7 cellular contexts compared by ENCODE assay signal in the genomic region with DNA sequence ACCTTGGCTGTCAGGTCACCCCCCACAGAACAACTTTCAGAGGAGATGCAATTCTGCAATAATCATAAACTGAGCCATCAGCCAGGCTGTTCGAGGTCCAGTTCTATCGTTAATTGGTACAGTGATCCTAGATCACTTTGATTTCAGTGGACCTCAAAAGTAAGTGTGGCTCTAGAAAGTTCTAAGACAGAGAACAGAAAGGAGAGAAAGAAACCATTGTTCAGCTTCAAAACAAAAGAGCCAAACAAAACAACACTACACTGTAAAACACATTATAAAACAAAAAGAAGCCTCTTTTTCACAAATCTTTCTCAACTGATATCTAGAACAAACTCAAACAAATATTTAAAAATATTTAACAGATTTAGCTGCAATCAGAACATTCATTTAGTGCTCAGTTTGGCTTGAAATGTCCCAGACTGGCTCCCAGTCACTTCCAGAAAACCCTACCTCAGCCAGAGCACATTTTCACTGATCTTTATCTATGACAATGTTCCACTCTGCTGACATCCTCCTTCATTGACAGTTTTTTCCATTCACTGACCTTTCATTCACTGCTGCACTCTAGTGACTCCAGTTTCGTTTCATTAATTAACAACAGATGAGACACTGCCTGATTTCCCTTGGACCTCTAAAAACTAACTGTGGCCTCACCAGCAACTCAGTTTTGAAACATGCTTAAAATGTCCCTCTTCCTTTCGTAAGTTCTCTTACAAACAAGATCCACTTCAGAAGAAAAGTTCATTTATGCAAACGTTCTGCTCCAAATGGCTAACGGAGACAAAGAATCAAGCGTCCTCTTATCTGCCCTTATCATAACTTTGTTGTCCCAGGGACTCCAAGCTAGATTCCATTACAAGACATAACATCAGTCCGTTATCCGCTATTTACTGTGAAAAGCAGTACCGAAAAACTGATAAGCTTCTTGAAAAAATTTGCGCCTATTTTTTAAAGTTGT. TPM values are rescaled to one million over a fixed set of nuclear protein-coding genes. Genes with fewer than 3 reads are reported as not detected.
DNase-seq lines count a peak whose midpoint lies in the region; ATAC-seq, FAIRE-seq and TF ChIP-seq lines count a peak whose summit lies in the region.

No MANE protein-coding gene starts in this region.

- TF ChIP-seq RAD21 in H1 (IDR thresholded peaks at IDR 0.05 in 1 of 2, conservative IDR thresholded peaks at IDR 0.05 in 1 of 2; ENCODE audit: low read depth in 2 of 2, low read length in 2 of 2): no peak

- H3K4ac ChIP-seq in H1 (replicated peaks; ENCODE audit: insufficient read length, low read depth, low read length): no peak overlapping the region

- no peak overlapping the region for H2BK15ac ChIP-seq in H1 (ENCODE audit: low read length)

- peaks cover 5% of the 10 kb centered on the region; the same call in 1 of the 2 replicates for H3K79me1 ChIP-seq in H1 (ENCODE audit: low read depth, low read length)

- no peak for TF ChIP-seq EP300 in H1 (IDR thresholded peaks at IDR 0.05; ENCODE audit: borderline replicate concordance in 1 of 2, low read depth in 2 of 2, low read length in 2 of 2)

- no peak overlapping the region for H3K56ac ChIP-seq in H1 (replicated peaks; ENCODE audit: insufficient read length, low read depth, low read length)

- H3K79me2 ChIP-seq in H1 (ENCODE audit: control insufficient read depth in 1 of 2, insufficient read depth in 2 of 2, low read length in 2 of 2): peaks cover 0 to 92% of the 10 kb centered on the region in 2 experiments; a peak in 3 of 4 replicates

- no peak overlapping the region for H4K5ac ChIP-seq in H1 (ENCODE audit: insufficient read length, low read depth, low read length)

- no peak for TF ChIP-seq POLR2A in H1 (IDR thresholded peaks at IDR 0.05; ENCODE audit: control extremely low read depth in 1 of 2, low read depth in 2 of 2, low read length in 2 of 2)

- H3K27ac ChIP-seq in H1 (ENCODE audit: low read depth, low read length): no peak overlapping the region
- peak overlapping the region; percentile 78 for H3K27ac ChIP-seq in muscle layer of duodenum (ENCODE audit: low read length)

- H3K4me3 ChIP-seq in H1 (ENCODE audit: extremely low read depth in 1 of 4, insufficient read depth in 2 of 4, low read depth in 3 of 4, low read length in 4 of 4) (no peak overlapping the region), muscle layer of duodenum (ENCODE audit: low read depth in 1 of 2, low read length in 2 of 2) (peak overlapping the region in 1 of 2 donors; percentile 7)

- H2BK5ac ChIP-seq in H1 (ENCODE audit: low read depth, low read length): no peak overlapping the region

- H2AFZ ChIP-seq in H1 (ENCODE audit: low read length): no peak overlapping the region

- H3K18ac ChIP-seq in H1 (ENCODE audit: extremely low read depth, low read length): no peak overlapping the region

- peak; percentile 84 for ATAC-seq in GM18498 (IDR thresholded peaks at IDR 0.05; ENCODE audit: unreplicated experiment)
- ATAC-seq in GM21619 (IDR thresholded peaks at IDR 0.05; ENCODE audit: unreplicated experiment): peak; percentile 84

- H3K23me2 ChIP-seq in H1 (ENCODE audit: low read depth, low read length): no peaks in the 10 kb centered on the region

- H3K9me3 ChIP-seq in H1 (ENCODE audit: insufficient read depth in 2 of 2, low read depth in 1 of 2, low read length in 1 of 2): no peaks in the 10 kb centered on the region
- H3K9me3 ChIP-seq in muscle layer of duodenum (ENCODE audit: control insufficient read depth in 1 of 2, low read length in 2 of 2): no peaks in the 10 kb centered on the region

- POLR2A ChIA-PET in H1 (lab: Charles Lee; ENCODE audit: partially characterized antibody): interaction anchor here (0.6 to 1.3 kb wide), 2 partner anchors 53 to 111 kb away, joined by 3 read pairs; no protein-coding TSS in a partner anchor

- no peak overlapping the region for H4K91ac ChIP-seq in H1 (replicated peaks; ENCODE audit: insufficient read length, low read length)

- no peak overlapping the region for H2AK5ac ChIP-seq in H1 (ENCODE audit: low read depth, low read length)

- CTCF ChIA-PET in H1 (lab: Charles Lee; ENCODE audit: partially characterized antibody): interaction anchor here (0.6 to 3.2 kb wide), 7 partner anchors 7 to 130 kb away, joined by 3 to 14 read pairs (median 3); no protein-coding TSS in a partner anchor

- peak overlapping the region; percentile 35; the same call in 1 of the 2 replicates for H2BK12ac ChIP-seq in H1 (ENCODE audit: low read depth, low read length)

- no peak overlapping the region for H4K8ac ChIP-seq in H1 (ENCODE audit: extremely low read depth, insufficient read depth, low read length)

- H3K14ac ChIP-seq in H1 (ENCODE audit: insufficient read length): no peak overlapping the region

- peak; percentile 11 for DNase-seq in NCI-H526 treated with DMSO at 0.1 percent for 48 hours (lab: John Stamatoyannopoulos, UW)
- DNase-seq in H1 (ENCODE audit: low read depth in 1 of 2, low spot score in 2 of 2): peak in 1 of 2 experiments; percentile 23
- no peak for DNase-seq in HPDE6-E6E7 (ENCODE audit: extremely low spot score)
- DNase-seq in iPS-NIHi11 (ENCODE audit: low spot score): no peak

- H3K9ac ChIP-seq in H1 (replicated peaks in 1 of 4; ENCODE audit: extremely low read depth in 1 of 4, low read depth in 3 of 4, low read length in 3 of 4): no peak overlapping the region

- no peak for TF ChIP-seq CTCF in H1 (IDR thresholded peaks at IDR 0.05; ENCODE audit: control extremely low read depth in 1 of 3, insufficient read depth in 1 of 3, low read depth in 1 of 3, low read length in 3 of 3)

- H2BK20ac ChIP-seq in H1 (ENCODE audit: low read length): no peak overlapping the region

- H3K4me1 ChIP-seq in H1 (replicated peaks in 1 of 4; ENCODE audit: control insufficient read depth in 3 of 4, insufficient read depth in 4 of 4, low read length in 3 of 4) (peaks cover 0 to 17% (median 6%) of the 10 kb centered on the region in 4 experiments; a peak in 4 of 7 replicates), muscle layer of duodenum (ENCODE audit: control insufficient read depth in 1 of 2, insufficient read depth in 2 of 2, low read length in 2 of 2) (peaks cover 15 to 26% of the 10 kb centered on the region in 2 donors)

- 81% methylated on average over 11 of the region's 11 CpGs; no CpG with 5 or more reads in 1 of the 2 experiments for WGBS in H1 (ENCODE audit: extremely low coverage in 1 of 2, insufficient coverage in 1 of 2, insufficient read length in 1 of 2, insufficient replicate concordance in 2 of 2, low coverage in 1 of 2, low lambda C conversion rate in 2 of 2, missing lambda C conversion rate in 1 of 2), 2 experiments

- FAIRE-seq in H1 (lab: Jason Lieb, UNC): no peak

- H3K27me3 ChIP-seq in H1 (replicated peaks in 1 of 4; ENCODE audit: control insufficient read depth in 3 of 4, extremely low read depth in 1 of 4, insufficient read depth in 3 of 4, low read length in 3 of 4) (no peaks in the 10 kb centered on the region), muscle layer of duodenum (ENCODE audit: low read depth, low read length) (no peaks in the 10 kb centered on the region)

- H3K23ac ChIP-seq in H1 (ENCODE audit: insufficient read length): no peak overlapping the region

- H3K36me3 ChIP-seq in H1 (ENCODE audit: control insufficient read depth in 2 of 4, insufficient read depth in 4 of 4, low read length in 3 of 4): no peaks in the 10 kb centered on the region
- no peaks in the 10 kb centered on the region for H3K36me3 ChIP-seq in muscle layer of duodenum (ENCODE audit: control insufficient read depth in 1 of 2, insufficient read depth in 2 of 2, low read length in 2 of 2)

- no peak overlapping the region for H2BK120ac ChIP-seq in H1 (replicated peaks; ENCODE audit: low read depth, low read length)

- no peak overlapping the region for H3K4me2 ChIP-seq in H1 (ENCODE audit: insufficient read depth in 1 of 2, low read depth in 2 of 2, low read length in 2 of 2)

- H4K20me1 ChIP-seq in H1 (replicated peaks in 1 of 2; ENCODE audit: control insufficient read depth in 1 of 2, insufficient read depth in 2 of 2, low read length in 2 of 2): peaks cover 5% of the 10 kb centered on the region in 2 experiments

TF ChIP-seq in H1, 55 proteins besides CTCF, POLR2A, EP300 and RAD21 (continues in another document):
- TF ChIP-seq KDM4A (IDR thresholded peaks at IDR 0.05; ENCODE audit: low read depth, low read length, severe bottlenecking) (no peak), SAP30 (IDR thresholded peaks at IDR 0.05; ENCODE audit: insufficient read depth, insufficient replicate concordance, low read length) (no peak), RNF2 (IDR thresholded peaks at IDR 0.05; ENCODE audit: borderline replicate concordance, low read depth, low read length, missing control alignments, poor library complexity, severe bottlenecking) (no peak), KDM1A (IDR thresholded peaks at IDR 0.05; ENCODE audit: borderline replicate concordance, low read length) (no peak), KDM5A (IDR thresholded peaks at IDR 0.05; ENCODE audit: low read length) (no peak), EZH2 (IDR thresholded peaks at IDR 0.05; ENCODE audit: low read depth, low read length, severe bottlenecking) (no peak), RXRA (IDR thresholded peaks at IDR 0.05; ENCODE audit: insufficient read depth, low read depth, low read length) (no peak), POLR2AphosphoS5 (IDR thresholded peaks at IDR 0.05; ENCODE audit: low read depth, low read length) (no peak), SP2 (IDR thresholded peaks at IDR 0.05; ENCODE audit: low read length) (no peak), EGR1 (IDR thresholded peaks at IDR 0.05; ENCODE audit: borderline replicate concordance, low read depth, low read length) (no peak)
- TF ChIP-seq, protein P1, sequence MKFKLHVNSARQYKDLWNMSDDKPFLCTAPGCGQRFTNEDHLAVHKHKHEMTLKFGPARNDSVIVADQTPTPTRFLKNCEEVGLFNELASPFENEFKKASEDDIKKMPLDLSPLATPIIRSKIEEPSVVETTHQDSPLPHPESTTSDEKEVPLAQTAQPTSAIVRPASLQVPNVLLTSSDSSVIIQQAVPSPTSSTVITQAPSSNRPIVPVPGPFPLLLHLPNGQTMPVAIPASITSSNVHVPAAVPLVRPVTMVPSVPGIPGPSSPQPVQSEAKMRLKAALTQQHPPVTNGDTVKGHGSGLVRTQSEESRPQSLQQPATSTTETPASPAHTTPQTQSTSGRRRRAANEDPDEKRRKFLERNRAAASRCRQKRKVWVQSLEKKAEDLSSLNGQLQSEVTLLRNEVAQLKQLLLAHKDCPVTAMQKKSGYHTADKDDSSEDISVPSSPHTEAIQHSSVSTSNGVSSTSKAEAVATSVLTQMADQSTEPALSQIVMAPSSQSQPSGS (IDR thresholded peaks at IDR 0.05; ENCODE audit: low read length): no peak

RNA-seq across cellular contexts. Expression of gene DUSP16, which starts 56.8 kb away (rescaled TPM):
- 55.9 and 60.5 TPM in 2 replicates for total RNA-seq in H1 (2021; fragmentation: NEBNext Ultra II Directional; extraction: Animal tissue kit (Norgen Biotek cat#: 25700))
- polyA plus RNA-seq in H1 (2011; rRNA removed): 24.1 and 31.6 TPM in 2 replicates
- polyA plus RNA-seq in H1 (2011; cell fraction: cytosol; rRNA removed): 33.4 TPM
- polyA plus RNA-seq in H1 (2011; cell fraction: nucleus; rRNA removed): 24.1 TPM
- 33.5 to 43.7 TPM (median 37.2 TPM) in 4 replicates for polyA plus RNA-seq in H1 (2012, experiment 1 of 2)
- 7.8 TPM for polyA plus RNA-seq in H1 (2012, experiment 2 of 2)
- polyA plus RNA-seq in H1 (2013, experiment 1 of 2): 23.4 TPM
- polyA plus RNA-seq in H1 (2013, experiment 2 of 2): 24.5 TPM
- polyA minus RNA-seq in H1 (2011; rRNA and poly(A)+ RNA removed): 59.4 and 60.2 TPM in 2 replicates
- 36.3 TPM for polyA minus RNA-seq in H1 (2011; cell fraction: cytosol; rRNA and poly(A)+ RNA removed)
- polyA minus RNA-seq in H1 (2011; cell fraction: nucleus; rRNA and poly(A)+ RNA removed): 25.1 TPM
